34 cellular contexts compared by ENCODE assay signal in genomic region chr12:38961683-38962082, GRCh38.
"Had no signal": no experiment of that assay in that cellular context is flagged by ENCODE, and none has a peak within 500 bp of the region (broad histone marks: within the 10 kb centered on the region; RNA-seq: fewer than 3 reads in every experiment).

No MANE protein-coding gene starts in this region.

- H3K9me3 ChIP-seq: esophagus muscularis mucosa, gastroesophageal sphincter, heart right ventricle had no signal

- H3K4me1 Mint-ChIP-seq: activated CD4-positive, alpha-beta T cell treated with anti-CD3 and anti-CD28 coated beads for 36 hours; activated CD4-positive, alpha-beta T cell treated with anti-CD3 and anti-CD28 coated beads, Interleukin-2, amount 10 ng/mL, durations not matched to agents 24 days and 14 days; activated CD8-positive, alpha-beta memory T cell treated with anti-CD3 and anti-CD28 coated beads, Interleukin-2, amount 10 ng/mL, durations not matched to agents 7 days and 5 days; activated naive CD4-positive, alpha-beta T cell treated with anti-CD3 and anti-CD28 coated beads, Interleukin-2, amount 10 ng/mL, durations not matched to agents 7 days and 5 days; activated naive CD8-positive, alpha-beta T cell treated with anti-CD3 and anti-CD28 coated beads, Interleukin-2, amount 10 ng/mL, durations not matched to agents 7 days and 5 days; central memory CD8-positive, alpha-beta T cell; T-helper 17 cell had no signal

- H3K27ac Mint-ChIP-seq: activated CD4-positive, alpha-beta memory T cell treated with anti-CD3 and anti-CD28 coated beads for 36 hours; activated CD4-positive, alpha-beta T cell treated with anti-CD3 and anti-CD28 coated beads for 36 hours; activated CD4-positive, alpha-beta T cell treated with anti-CD3 and anti-CD28 coated beads, Interleukin-2, amount 10 ng/mL, durations not matched to agents 24 days and 14 days; activated CD8-positive, alpha-beta memory T cell treated with anti-CD3 and anti-CD28 coated beads, Interleukin-2, amount 10 ng/mL, durations not matched to agents 7 days and 5 days; activated CD8-positive, alpha-beta T cell treated with anti-CD3 and anti-CD28 coated beads, Interleukin-2, amount 10 ng/mL, durations not matched to agents 7 days and 5 days; activated naive CD4-positive, alpha-beta T cell treated with anti-CD3 and anti-CD28 coated beads, Interleukin-2, amount 10 ng/mL, durations not matched to agents 7 days and 5 days; activated naive CD4-positive, alpha-beta T cell treated with anti-CD3 and anti-CD28 coated beads, Interleukin-2, amount 50 U/mL, for 72 hours; activated naive CD8-positive, alpha-beta T cell treated with anti-CD3 and anti-CD28 coated beads, Interleukin-2, amount 10 ng/mL, durations not matched to agents 7 days and 5 days; activated T-helper 1 cell treated with anti-CD3 and anti-CD28 coated beads, Interleukin-12 subunit alpha, Interleukin-12 subunit beta, Interleukin-2, Interleukin-4 antibody, amounts not matched to agents 30 ng/mL and 10 ng/mL and 1 ng/mL, durations not matched to agents 14 hours and 24 hours and 36 hours; activated T-helper 2 cell treated with anti-CD3 and anti-CD28 coated beads, Interferon-gamma antibody, Interleukin-2, Interleukin-4, amounts not matched to agents 10 μg/mL and 5 μg/mL and 100 μg/mL, durations not matched to agents 14 hours and 24 hours and 36 hours; dendritic cell treated with granulocyte-macrophage colony-stimulating factor and Interleukin-4, amounts not matched to agents 40 ng/mL and 50 ng/mL, for 4 days; T-helper 17 cell; T-helper 2 cell treated with Interferon-gamma antibody and Interleukin-4, amounts not matched to agents 5 μg/mL and 100 μg/mL, for 36 hours had no signal

- H3K4me1 ChIP-seq: esophagus muscularis mucosa, gastroesophageal sphincter, heart right ventricle had no signal

- H3K27me3 ChIP-seq: brain microvascular endothelial cell, dorsolateral prefrontal cortex, esophagus muscularis mucosa, gastroesophageal sphincter, heart right ventricle had no signal

- H3K4me3 Mint-ChIP-seq: activated CD4-positive, alpha-beta memory T cell treated with anti-CD3 and anti-CD28 coated beads for 36 hours; activated CD4-positive, alpha-beta T cell treated with anti-CD3 and anti-CD28 coated beads for 36 hours; activated CD4-positive, alpha-beta T cell treated with anti-CD3 and anti-CD28 coated beads, Interleukin-2, amount 10 ng/mL, durations not matched to agents 24 days and 14 days; activated CD8-positive, alpha-beta memory T cell treated with anti-CD3 and anti-CD28 coated beads, Interleukin-2, amount 10 ng/mL, durations not matched to agents 7 days and 5 days; activated CD8-positive, alpha-beta T cell treated with anti-CD3 and anti-CD28 coated beads, Interleukin-2, amount 10 ng/mL, durations not matched to agents 7 days and 5 days; activated naive CD4-positive, alpha-beta T cell treated with anti-CD3 and anti-CD28 coated beads, Interleukin-2, amount 10 ng/mL, durations not matched to agents 7 days and 5 days; activated naive CD8-positive, alpha-beta T cell treated with anti-CD3 and anti-CD28 coated beads, Interleukin-2, amount 10 ng/mL, durations not matched to agents 7 days and 5 days; activated T-helper 1 cell treated with anti-CD3 and anti-CD28 coated beads, Interleukin-12 subunit alpha, Interleukin-12 subunit beta, Interleukin-2, Interleukin-4 antibody, amounts not matched to agents 30 ng/mL and 10 ng/mL and 1 ng/mL, durations not matched to agents 14 hours and 24 hours and 36 hours; central memory CD8-positive, alpha-beta T cell; dendritic cell treated with granulocyte-macrophage colony-stimulating factor and Interleukin-4, amounts not matched to agents 40 ng/mL and 50 ng/mL, for 4 days; T-helper 17 cell; T-helper 2 cell treated with Interferon-gamma antibody and Interleukin-4, amounts not matched to agents 5 μg/mL and 100 μg/mL, for 36 hours had no signal

- H3K9me3 Mint-ChIP-seq: activated naive CD4-positive, alpha-beta T cell treated with anti-CD3 and anti-CD28 coated beads, Interleukin-2, amount 10 ng/mL, durations not matched to agents 7 days and 5 days; activated T-helper 1 cell treated with anti-CD3 and anti-CD28 coated beads, Interleukin-12 subunit alpha, Interleukin-12 subunit beta, Interleukin-2, Interleukin-4 antibody, amounts not matched to agents 30 ng/mL and 10 ng/mL and 1 ng/mL, durations not matched to agents 14 hours and 24 hours and 36 hours; activated T-helper 2 cell treated with anti-CD3 and anti-CD28 coated beads, Interferon-gamma antibody, Interleukin-2, Interleukin-4, amounts not matched to agents 10 μg/mL and 5 μg/mL and 100 μg/mL, durations not matched to agents 14 hours and 24 hours and 36 hours; central memory CD8-positive, alpha-beta T cell; dendritic cell treated with granulocyte-macrophage colony-stimulating factor and Interleukin-4, amounts not matched to agents 40 ng/mL and 50 ng/mL, for 4 days; T-helper 2 cell treated with Interferon-gamma antibody and Interleukin-4, amounts not matched to agents 5 μg/mL and 100 μg/mL, for 36 hours had no signal

- H3K36me3 Mint-ChIP-seq: activated CD4-positive, alpha-beta memory T cell treated with anti-CD3 and anti-CD28 coated beads for 36 hours; activated CD8-positive, alpha-beta memory T cell treated with anti-CD3 and anti-CD28 coated beads, Interleukin-2, amount 10 ng/mL, durations not matched to agents 7 days and 5 days; activated naive CD4-positive, alpha-beta T cell treated with anti-CD3 and anti-CD28 coated beads, Interleukin-2, amount 10 ng/mL, durations not matched to agents 7 days and 5 days; activated naive CD4-positive, alpha-beta T cell treated with anti-CD3 and anti-CD28 coated beads, Interleukin-2, amount 50 U/mL, for 72 hours; activated naive CD8-positive, alpha-beta T cell treated with anti-CD3 and anti-CD28 coated beads, Interleukin-2, amount 10 ng/mL, durations not matched to agents 7 days and 5 days had no signal

- H3K27ac ChIP-seq: brain microvascular endothelial cell, coronary artery, dorsolateral prefrontal cortex, esophagus muscularis mucosa, gastroesophageal sphincter, heart right ventricle, WERI-Rb-1 had no signal

- H3K36me3 ChIP-seq: brain microvascular endothelial cell, esophagus muscularis mucosa, gastroesophageal sphincter, heart right ventricle, WERI-Rb-1 had no signal

- H3K4me3 ChIP-seq: coronary artery, dorsolateral prefrontal cortex, esophagus muscularis mucosa, gastroesophageal sphincter, heart right ventricle had no signal

- H3K27me3 Mint-ChIP-seq: activated CD4-positive, alpha-beta memory T cell treated with anti-CD3 and anti-CD28 coated beads for 36 hours; activated CD4-positive, alpha-beta T cell treated with anti-CD3 and anti-CD28 coated beads for 36 hours; activated CD4-positive, alpha-beta T cell treated with anti-CD3 and anti-CD28 coated beads, Interleukin-2, amount 10 ng/mL, durations not matched to agents 24 days and 14 days; activated CD8-positive, alpha-beta memory T cell treated with anti-CD3 and anti-CD28 coated beads, Interleukin-2, amount 10 ng/mL, durations not matched to agents 7 days and 5 days; activated naive CD4-positive, alpha-beta T cell treated with anti-CD3 and anti-CD28 coated beads, Interleukin-2, amount 10 ng/mL, durations not matched to agents 7 days and 5 days; activated naive CD8-positive, alpha-beta T cell treated with anti-CD3 and anti-CD28 coated beads, Interleukin-2, amount 10 ng/mL, durations not matched to agents 7 days and 5 days; dendritic cell treated with granulocyte-macrophage colony-stimulating factor and Interleukin-4, amounts not matched to agents 40 ng/mL and 50 ng/mL, for 4 days; T-helper 17 cell had no signal

- DNase-seq: activated CD4-positive, alpha-beta memory T cell treated with anti-CD3 and anti-CD28 coated beads for 36 hours; activated CD4-positive, alpha-beta T cell treated with anti-CD3 and anti-CD28 coated beads for 36 hours; activated CD4-positive, alpha-beta T cell treated with anti-CD3 and anti-CD28 coated beads, Interleukin-2, amount 10 ng/mL, durations not matched to agents 24 days and 14 days; activated CD4-positive, CD25-positive, alpha-beta regulatory T cell; activated CD4-positive, CD25-positive, alpha-beta regulatory T cell treated with anti-CD3 and anti-CD28 coated beads, Interleukin-2, amount 50 U/mL, for 72 hours; activated CD8-positive, alpha-beta memory T cell treated with anti-CD3 and anti-CD28 coated beads, Interleukin-2, amount 10 ng/mL, durations not matched to agents 7 days and 5 days; activated CD8-positive, alpha-beta memory T cell treated with anti-CD3 and anti-CD28 coated beads, Interleukin-2, amount 50 U/mL, for 4 hours; activated CD8-positive, alpha-beta T cell treated with anti-CD3 and anti-CD28 coated beads, Interleukin-2, amount 10 ng/mL, durations not matched to agents 7 days and 5 days; activated effector memory CD4-positive, alpha-beta T cell treated with anti-CD3 and anti-CD28 coated beads, Interleukin-2, amount 50 U/mL, for 16 hours; activated naive CD4-positive, alpha-beta T cell treated with anti-CD3 and anti-CD28 coated beads, Interleukin-2, amount 10 ng/mL, durations not matched to agents 7 days and 5 days; activated naive CD8-positive, alpha-beta T cell treated with anti-CD3 and anti-CD28 coated beads, Interleukin-2, amount 10 ng/mL, durations not matched to agents 7 days and 5 days; activated T-cell treated with anti-CD3 and anti-CD28 coated beads, Interleukin-2, amount 50 U/mL, for 1 hour; activated T-cell treated with anti-CD3 and anti-CD28 coated beads, Interleukin-2, amount 50 U/mL, for 48 hours; amniotic stem cell; anterior cingulate cortex; brain microvascular endothelial cell; dorsolateral prefrontal cortex; effector memory CD4-positive, alpha-beta T cell; erythroblast; foreskin melanocyte; heart right ventricle; T-helper 1 cell; T-helper 17 cell; T1000; WERI-Rb-1 had no signal
